Comparison of ENCODE assay signal across 14 cellular contexts in genomic region chr1:179889619-179890018, GRCh38. TPM values are rescaled to one million over a fixed set of nuclear protein-coding genes. Genes with fewer than 3 reads are reported as not detected.
DNase-seq lines count a peak whose midpoint lies in the region; ATAC-seq and TF ChIP-seq lines count a peak whose summit lies in the region.
"Had no signal": no experiment of that assay in that cellular context is flagged by ENCODE, and none has a peak within 500 bp of the region (broad histone marks: within the 10 kb centered on the region; RNA-seq: fewer than 3 reads in every experiment).

No MANE protein-coding gene starts in this region.

- no peaks in the 10 kb centered on the region for H3K27me3 ChIP-seq in CD4-positive, alpha-beta memory T cell (ENCODE audit: insufficient read depth, low read length)
- H3K27me3 ChIP-seq: BE2C had no signal

- intact Hi-C loops in activated B cell treated with CpG ODN at 0.5 μM for 24 hours (cut with micrococcal nuclease): no loop called here
- intact Hi-C loops in CD4-positive, alpha-beta memory T cell (cut with micrococcal nuclease): no loop called here

- peak overlapping the region; percentile 72 for H3K27ac Mint-ChIP-seq in activated T-cell treated with anti-CD3 and anti-CD28 coated beads, Interleukin-2, amount 50 U/mL, for 72 hours
- H3K27ac Mint-ChIP-seq in activated B cell treated with CpG ODN at 0.5 μM for 24 hours (no peak overlapping the region), naive B cell (peak overlapping the region in 4 of 6 donors; percentile 59 to 94 (median 76))
- no peak overlapping the region for H3K27ac Mint-ChIP-seq in CD4-positive, alpha-beta memory T cell

- DNase-seq in activated T-cell treated with anti-CD3 and anti-CD28 coated beads, Interleukin-2, amount 50 U/mL, for 72 hours: no peak
- no peak for DNase-seq in activated T-cell treated with anti-CD3 and anti-CD28 coated beads, Interleukin-2, amount 50 U/mL, for 1 hour
- no peak for DNase-seq in activated B cell treated with CpG ODN at 0.5 μM for 24 hours
- no peak for DNase-seq in naive B cell
- no peak for DNase-seq in CD4-positive, alpha-beta memory T cell
- DNase-seq: ACHN; BE2C; C1 segment of cervical spinal cord; Caco-2; CD4-positive, CD25-positive, alpha-beta regulatory T cell; GM23248 had no signal

- peaks cover 3 to 27% of the 10 kb centered on the region in 2 donors for H3K36me3 Mint-ChIP-seq in activated T-cell treated with anti-CD3 and anti-CD28 coated beads, Interleukin-2, amount 50 U/mL, for 72 hours (ENCODE audit: insufficient read depth in 2 of 2)
- peaks cover 60% of the 10 kb centered on the region for H3K36me3 Mint-ChIP-seq in activated B cell treated with CpG ODN at 0.5 μM for 24 hours (ENCODE audit: low read depth)
- no peaks in the 10 kb centered on the region for H3K36me3 Mint-ChIP-seq in naive B cell
- H3K36me3 Mint-ChIP-seq in CD4-positive, alpha-beta memory T cell: peaks cover 10 to 65% of the 10 kb centered on the region in 2 donors

- H3K27ac ChIP-seq in CD4-positive, alpha-beta memory T cell (ENCODE audit: low read depth, low read length): no peak overlapping the region
- H3K27ac ChIP-seq: GM23248, HL-60 had no signal

- H3K9me3 Mint-ChIP-seq in activated T-cell treated with anti-CD3 and anti-CD28 coated beads, Interleukin-2, amount 50 U/mL, for 72 hours: no peaks in the 10 kb centered on the region
- H3K9me3 Mint-ChIP-seq in activated B cell treated with CpG ODN at 0.5 μM for 24 hours (no peaks in the 10 kb centered on the region), naive B cell (no peaks in the 10 kb centered on the region)
- H3K9me3 Mint-ChIP-seq in CD4-positive, alpha-beta memory T cell: no peaks in the 10 kb centered on the region
- H3K9me3 Mint-ChIP-seq: CD4-positive, CD25-positive, alpha-beta regulatory T cell had no signal

- H3K36me3 ChIP-seq in CD4-positive, alpha-beta memory T cell (ENCODE audit: insufficient read depth, low read length): peaks cover 42% of the 10 kb centered on the region

- no peak overlapping the region for H3K4me3 ChIP-seq in CD4-positive, alpha-beta memory T cell (ENCODE audit: low read length in 2 of 2)
- H3K4me3 ChIP-seq: GM23248, HAP-1 had no signal

- H3K4me1 ChIP-seq in CD4-positive, alpha-beta memory T cell (ENCODE audit: insufficient read depth, low read length): peaks cover 47% of the 10 kb centered on the region
- H3K4me1 ChIP-seq: BE2C, Caco-2, HAP-1 had no signal

- H3K4me3 Mint-ChIP-seq in activated T-cell treated with anti-CD3 and anti-CD28 coated beads, Interleukin-2, amount 50 U/mL, for 72 hours: no peak overlapping the region
- H3K4me3 Mint-ChIP-seq in activated B cell treated with CpG ODN at 0.5 μM for 24 hours (peak overlapping the region; percentile 15), naive B cell (peak overlapping the region in 5 of 8 donors; percentile 5 to 38 (median 30))
- no peak overlapping the region for H3K4me3 Mint-ChIP-seq in CD4-positive, alpha-beta memory T cell

- POLR2A ChIA-PET in activated B cell treated with CpG ODN at 0.5 μM for 24 hours (lab: Charles Lee): no interaction called here
- POLR2A ChIA-PET in CD4-positive, alpha-beta memory T cell (lab: Charles Lee; ENCODE audit: partially characterized antibody): no interaction called here

- H3K9me3 ChIP-seq in CD4-positive, alpha-beta memory T cell (ENCODE audit: control insufficient read depth in 1 of 2, low read length in 2 of 2): no peaks in the 10 kb centered on the region
- H3K9me3 ChIP-seq: BE2C, Caco-2, HAP-1 had no signal

- H3K4me1 Mint-ChIP-seq in activated T-cell treated with anti-CD3 and anti-CD28 coated beads, Interleukin-2, amount 50 U/mL, for 72 hours (ENCODE audit: low read depth): peaks cover 34% of the 10 kb centered on the region
- peaks cover 44% of the 10 kb centered on the region for H3K4me1 Mint-ChIP-seq in activated B cell treated with CpG ODN at 0.5 μM for 24 hours
- H3K4me1 Mint-ChIP-seq in naive B cell: peaks cover 6 to 51% (median 27%) of the 10 kb centered on the region in 3 donors
- H3K4me1 Mint-ChIP-seq in CD4-positive, alpha-beta memory T cell: peaks cover 20 to 39% (median 27%) of the 10 kb centered on the region in 4 donors

- no peak for ATAC-seq in activated T-cell treated with anti-CD3 and anti-CD28 coated beads, Interleukin-2, amount 50 U/mL, for 72 hours (replicated peaks in 1 of 2)
- ATAC-seq in activated B cell treated with CpG ODN at 0.5 μM for 24 hours (ENCODE audit: low read depth) (no peak), naive B cell (ENCODE audit: low read depth in 2 of 2) (no peak), GM19035 (IDR thresholded peaks at IDR 0.05; ENCODE audit: unreplicated experiment) (no peak)

- H3K27me3 Mint-ChIP-seq in activated T-cell treated with anti-CD3 and anti-CD28 coated beads, Interleukin-2, amount 50 U/mL, for 72 hours (ENCODE audit: low read depth): no peaks in the 10 kb centered on the region
- no peaks in the 10 kb centered on the region for H3K27me3 Mint-ChIP-seq in activated B cell treated with CpG ODN at 0.5 μM for 24 hours
- H3K27me3 Mint-ChIP-seq in naive B cell: no peaks in the 10 kb centered on the region
- H3K27me3 Mint-ChIP-seq in CD4-positive, alpha-beta memory T cell: no peaks in the 10 kb centered on the region
- H3K27me3 Mint-ChIP-seq: CD4-positive, CD25-positive, alpha-beta regulatory T cell had no signal

- no peak for TF ChIP-seq CTCF in activated B cell treated with CpG ODN at 0.5 μM for 24 hours (IDR thresholded peaks at IDR 0.05)

- CTCF ChIA-PET in activated B cell treated with CpG ODN at 0.5 μM for 24 hours (lab: Charles Lee): no interaction called here
- CTCF ChIA-PET in CD4-positive, alpha-beta memory T cell (lab: Charles Lee; ENCODE audit: partially characterized antibody): interaction anchor here (2.4 kb wide), 1 partner anchor 22 kb away, joined by 10 read pairs; no protein-coding TSS in a partner anchor

RNA-seq across cellular contexts. Expression of gene TOR1AIP1, which starts 7.5 kb away (rescaled TPM):
- total RNA-seq in activated T-cell treated with anti-CD3 and anti-CD28 coated beads, Interleukin-2, amount 50 U/mL, for 72 hours: 10 to 100 TPM; 55.2 to 57.9 TPM
- 42.3 and 46.6 TPM in 2 replicates for total RNA-seq in activated B cell treated with CpG ODN at 0.5 μM for 24 hours
- 10 to 100 TPM; 60.6 to 89.2 (median 71.2) TPM for polyA plus RNA-seq in naive B cell (ENCODE audit: low read depth in 6 of 6)
- 10 to 100 TPM; 53.8 to 61.0 TPM for total RNA-seq in CD4-positive, alpha-beta memory T cell
- 10 to 100 TPM; 79.2 to 90.6 TPM for polyA plus RNA-seq in CD4-positive, alpha-beta memory T cell

RNA-seq across cellular contexts. Expression of gene TOR1AIP2, which starts 12.0 kb away (rescaled TPM):
- 10 to 100 TPM; 48.6 to 51.4 TPM for total RNA-seq in activated T-cell treated with anti-CD3 and anti-CD28 coated beads, Interleukin-2, amount 50 U/mL, for 72 hours
- 41.4 and 49.4 TPM in 2 replicates for total RNA-seq in activated B cell treated with CpG ODN at 0.5 μM for 24 hours
- polyA plus RNA-seq in naive B cell (ENCODE audit: low read depth in 6 of 6): 10 to 100 TPM in 5 of 6 donors, 1 to 10 TPM in 1; 9.9 to 18.1 (median 14.2) TPM
- total RNA-seq in CD4-positive, alpha-beta memory T cell: 10 to 100 TPM; 51.0 to 52.8 TPM
- polyA plus RNA-seq in CD4-positive, alpha-beta memory T cell: 10 to 100 TPM in 1 of 2 donors, 1 to 10 TPM in 1; 7.2 to 13.0 TPM

Comparison
In these comparisons a context has a peak if more than half of its experiments do, and no peak if none do; other contexts are left out.
1. H3K27ac Mint-ChIP-seq: peak in activated T-cell treated with anti-CD3 and anti-CD28 coated beads, Interleukin-2, amount 50 U/mL, for 72 hours (single experiment) and naive B cell (4 of 6); none in activated B cell treated with CpG ODN at 0.5 μM for 24 hours (single experiment) and CD4-positive, alpha-beta memory T cell (0 of 7).
2. H3K4me3 Mint-ChIP-seq: peak in activated B cell treated with CpG ODN at 0.5 μM for 24 hours (single experiment) and naive B cell (5 of 8); none in activated T-cell treated with anti-CD3 and anti-CD28 coated beads, Interleukin-2, amount 50 U/mL, for 72 hours (0 of 2) and CD4-positive, alpha-beta memory T cell (0 of 8).